Comparison of ENCODE assay signal across 9 cellular contexts in genomic region chr4:81493895-81494490, GRCh38. TPM values are rescaled to one million over a fixed set of nuclear protein-coding genes. Genes with fewer than 3 reads are reported as not detected.
A peak's percentile ranks its signal among the peaks of the same experiment; 100 is the strongest.
DNase-seq lines count a peak whose midpoint lies in the region; ATAC-seq and TF ChIP-seq lines count a peak whose summit lies in the region.
"Had no signal": no experiment of that assay in that cellular context is flagged by ENCODE, and none has a peak within 500 bp of the region (broad histone marks: within the 10 kb centered on the region; RNA-seq: fewer than 3 reads in every experiment).

No MANE protein-coding gene starts in this region.

- no peaks in the 10 kb centered on the region for H3F3A ChIP-seq in neural progenitor cell (ENCODE audit: low read depth)

- H3K56ac ChIP-seq in mesendoderm (ENCODE audit: low read length), result no peak overlapping the region

- WGBS in mesendoderm (ENCODE audit: extremely low coverage, insufficient coverage, low lambda C conversion rate), result no CpG with 5 or more reads among the region's 2 CpGs

- peaks cover 9% of the 10 kb centered on the region for H3K4me1 Mint-ChIP-seq in neural progenitor cell

- peaks cover 3% of the 10 kb centered on the region for H3K9me3 Mint-ChIP-seq in neural progenitor cell

- H3K36me3 ChIP-seq in mesendoderm (ENCODE audit: control insufficient read depth, insufficient read depth, low read length), result no peaks in the 10 kb centered on the region
- no peaks in the 10 kb centered on the region for H3K36me3 ChIP-seq in neural progenitor cell

- no peak overlapping the region for H3K4ac ChIP-seq in mesendoderm (ENCODE audit: low read depth, low read length)

- no peak overlapping the region for H3K18ac ChIP-seq in mesendoderm (ENCODE audit: low read length)

- H3K4me3 ChIP-seq in mesendoderm (ENCODE audit: low read length) (no peak overlapping the region), neural progenitor cell (no peak overlapping the region)

- no peaks in the 10 kb centered on the region for H3K36me3 Mint-ChIP-seq in neural progenitor cell

- no peak overlapping the region for H3K4me3 Mint-ChIP-seq in neural progenitor cell

- no peak overlapping the region for H2AFZ ChIP-seq in neural progenitor cell (replicated peaks)

- H4K8ac ChIP-seq in mesendoderm (ENCODE audit: low read depth, low read length), result no peak overlapping the region

- H3K4me1 ChIP-seq in mesendoderm (ENCODE audit: control insufficient read depth, low read depth, low read length) (peaks cover 2% of the 10 kb centered on the region), neural progenitor cell (peaks cover 10% of the 10 kb centered on the region)

- no peak overlapping the region for H2AK5ac ChIP-seq in mesendoderm (ENCODE audit: low read length)

- no peaks in the 10 kb centered on the region for H3K79me2 ChIP-seq in mesendoderm (ENCODE audit: control insufficient read depth, insufficient read depth, low read length)
- no peaks in the 10 kb centered on the region for H3K79me2 ChIP-seq in neural progenitor cell (ENCODE audit: low read depth)

- no peak overlapping the region for H2BK15ac ChIP-seq in mesendoderm (replicated peaks; ENCODE audit: low read depth)

- DNase-seq in SIG-M5 (lab: John Stamatoyannopoulos, UW), result peak; percentile 1
- no peak for DNase-seq in mesendoderm
- no peak for DNase-seq in neural progenitor cell (ENCODE audit: low spot score)
- no peak for DNase-seq in NCI-H2227 (lab: John Stamatoyannopoulos, UW; ENCODE audit: unreplicated experiment)
- DNase-seq in KG1 (lab: John Stamatoyannopoulos, UW), result no peak
- DNase-seq in GF-D8 (lab: John Stamatoyannopoulos, UW), result no peak
- DNase-seq: IMR-90 had no signal

- peak; percentile 82 for ATAC-seq in GM18858 (IDR thresholded peaks at IDR 0.05; ENCODE audit: unreplicated experiment)
- ATAC-seq in HG02678 (IDR thresholded peaks at IDR 0.05; ENCODE audit: unreplicated experiment), result peak; percentile 82

- H3K9me3 ChIP-seq in neural progenitor cell (ENCODE audit: low read depth), result no peaks in the 10 kb centered on the region

- no peak overlapping the region for H3K23ac ChIP-seq in mesendoderm (ENCODE audit: low read length)

- no peaks in the 10 kb centered on the region for H4K20me1 ChIP-seq in neural progenitor cell (ENCODE audit: low read depth)

- TF ChIP-seq CTCF in neural progenitor cell (IDR thresholded peaks at IDR 0.05), result no peak

- H3K9ac ChIP-seq in mesendoderm (ENCODE audit: low read length), result no peak overlapping the region
- no peak overlapping the region for H3K9ac ChIP-seq in neural progenitor cell

- H3K4me2 ChIP-seq in mesendoderm (ENCODE audit: low read length) (no peak overlapping the region), neural progenitor cell (no peak overlapping the region)

- H3K27me3 ChIP-seq in mesendoderm (ENCODE audit: insufficient read depth, low read length, poor library complexity), result no peaks in the 10 kb centered on the region
- H3K27me3 ChIP-seq in neural progenitor cell, result no peaks in the 10 kb centered on the region

- H3K79me1 ChIP-seq in mesendoderm (ENCODE audit: low read length), result no peaks in the 10 kb centered on the region

- H4K5ac ChIP-seq in mesendoderm (ENCODE audit: low read length), result no peak overlapping the region

- no peak overlapping the region for H3K27ac ChIP-seq in mesendoderm (ENCODE audit: low read depth, low read length)
- H3K27ac ChIP-seq in neural progenitor cell, result no peak overlapping the region

- no peak overlapping the region for H3K27ac Mint-ChIP-seq in neural progenitor cell

- H2BK5ac ChIP-seq in mesendoderm (ENCODE audit: low read length), result no peak overlapping the region

- H2BK120ac ChIP-seq in mesendoderm (ENCODE audit: low read depth, low read length), result peak overlapping the region; percentile 45

- peaks cover 2% of the 10 kb centered on the region for H3K27me3 Mint-ChIP-seq in neural progenitor cell (ENCODE audit: insufficient read depth, low read depth)

RNA-seq across cellular contexts. Expression of gene RASGEF1B, which starts 22.3 kb away (rescaled TPM):
- 20.7 TPM for polyA plus RNA-seq in mesendoderm (2013, experiment 1 of 2)
- 20.8 TPM for polyA plus RNA-seq in mesendoderm (2013, experiment 2 of 2)
- total RNA-seq in neural progenitor cell (ENCODE audit: low replicate concordance), result 7.5 and 9.4 TPM in 2 replicates
